ENCODE assay signal across 8 cellular contexts in the genomic region with DNA sequence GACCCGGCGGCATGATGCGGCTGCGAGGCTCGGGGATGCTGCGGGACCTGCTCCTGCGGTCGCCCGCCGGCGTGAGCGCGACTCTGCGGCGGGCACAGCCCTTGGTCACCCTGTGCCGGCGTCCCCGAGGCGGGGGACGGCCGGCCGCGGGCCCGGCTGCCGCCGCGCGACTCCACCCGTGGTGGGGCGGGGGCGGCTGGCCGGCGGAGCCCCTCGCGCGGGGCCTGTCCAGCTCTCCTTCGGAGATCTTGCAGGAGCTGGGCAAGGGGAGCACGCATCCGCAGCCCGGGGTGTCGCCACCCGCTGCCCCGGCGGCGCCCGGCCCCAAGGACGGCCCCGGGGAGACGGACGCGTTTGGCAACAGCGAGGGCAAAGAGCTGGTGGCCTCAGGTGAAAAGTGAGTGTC. TPM values are rescaled to one million over a fixed set of nuclear protein-coding genes. Genes with fewer than 3 reads are reported as not detected.
DNase-seq lines count a peak whose midpoint lies in the region; ATAC-seq, FAIRE-seq and TF ChIP-seq lines count a peak whose summit lies in the region.

No MANE protein-coding gene starts in this region.

- ATAC-seq in GM21390 (IDR thresholded peaks at IDR 0.05; ENCODE audit: unreplicated experiment): peak; percentile 2

- peaks cover 24% of the 10 kb centered on the region for H3K36me3 ChIP-seq in NT2/D1 (ENCODE audit: insufficient read depth, insufficient read length, low read length)
- H3K36me3 ChIP-seq in neural progenitor cell: no peaks in the 10 kb centered on the region

- peaks cover 7% of the 10 kb centered on the region for H3F3A ChIP-seq in neural progenitor cell (ENCODE audit: low read depth)

- H2AFZ ChIP-seq in neural progenitor cell (replicated peaks): peak overlapping the region; percentile 70

- DNase-seq in NT2/D1 (ENCODE audit: low read depth, low spot score) (no peak), epithelial cell of proximal tubule (ENCODE audit: low read depth) (no peak), neural progenitor cell (ENCODE audit: low spot score) (no peak), CD1c-positive myeloid dendritic cell (ENCODE audit: extremely low spot score) (no peak), NOMO-1 (lab: John Stamatoyannopoulos, UW; ENCODE audit: unreplicated experiment in 2 of 2) (no peak), NCI-H1436 (lab: John Stamatoyannopoulos, UW) (no peak), GM19239 (ENCODE audit: insufficient read length, low spot score) (no peak)

- H3K79me2 ChIP-seq in neural progenitor cell (ENCODE audit: low read depth): peaks cover 46% of the 10 kb centered on the region

- H3K4me3 Mint-ChIP-seq in neural progenitor cell: peak overlapping the region; percentile 99

- H3K27ac Mint-ChIP-seq in neural progenitor cell: no peak overlapping the region

- H3K9me3 Mint-ChIP-seq in neural progenitor cell: no peaks in the 10 kb centered on the region

- H3K4me3 ChIP-seq in NT2/D1 (ENCODE audit: insufficient read length, low read depth) (peak overlapping the region; percentile 93), epithelial cell of proximal tubule (ENCODE audit: low read depth, low read length) (peak overlapping the region; percentile 89), neural progenitor cell (peak overlapping the region; percentile 76)

- TF ChIP-seq CTCF in epithelial cell of proximal tubule (conservative IDR thresholded peaks at IDR 0.05; ENCODE audit: low read depth, low read length) (no peak), neural progenitor cell (IDR thresholded peaks at IDR 0.05) (no peak)

- H3K4me2 ChIP-seq in neural progenitor cell: peak overlapping the region; percentile 85

- H3K27ac ChIP-seq in neural progenitor cell: no peak overlapping the region

- H3K9ac ChIP-seq in NT2/D1 (ENCODE audit: insufficient read length, low read depth) (peak overlapping the region; percentile 88), neural progenitor cell (peak overlapping the region; percentile 17)

- no peaks in the 10 kb centered on the region for H3K4me1 ChIP-seq in NT2/D1 (ENCODE audit: insufficient read depth, insufficient read length)
- peaks cover 22% of the 10 kb centered on the region for H3K4me1 ChIP-seq in neural progenitor cell

- H4K20me1 ChIP-seq in neural progenitor cell (ENCODE audit: low read depth): no peaks in the 10 kb centered on the region

- H3K27me3 ChIP-seq in NT2/D1 (ENCODE audit: insufficient read depth, insufficient read length) (peaks cover 5% of the 10 kb centered on the region), neural progenitor cell (peaks cover 7% of the 10 kb centered on the region)

- peaks cover 1% of the 10 kb centered on the region for H3K36me3 Mint-ChIP-seq in neural progenitor cell

- H3K9me3 ChIP-seq in NT2/D1 (ENCODE audit: insufficient read depth, low read length) (no peaks in the 10 kb centered on the region), neural progenitor cell (ENCODE audit: low read depth) (no peaks in the 10 kb centered on the region)

- no peak for FAIRE-seq in GM19239 (lab: Jason Lieb, UNC)

- H3K4me1 Mint-ChIP-seq in neural progenitor cell: peaks cover 23% of the 10 kb centered on the region

- peaks cover 4% of the 10 kb centered on the region for H3K27me3 Mint-ChIP-seq in neural progenitor cell (ENCODE audit: insufficient read depth, low read depth)

RNA-seq across cellular contexts. Expression of a gene that starts 0.5 kb away (rescaled TPM):
- 123 and 246 TPM in 2 replicates for total RNA-seq in epithelial cell of proximal tubule
- total RNA-seq in neural progenitor cell (ENCODE audit: low replicate concordance): 42.0 and 54.0 TPM in 2 replicates
